Comparison of ENCODE assay signal across 17 cellular contexts in the genomic region with DNA sequence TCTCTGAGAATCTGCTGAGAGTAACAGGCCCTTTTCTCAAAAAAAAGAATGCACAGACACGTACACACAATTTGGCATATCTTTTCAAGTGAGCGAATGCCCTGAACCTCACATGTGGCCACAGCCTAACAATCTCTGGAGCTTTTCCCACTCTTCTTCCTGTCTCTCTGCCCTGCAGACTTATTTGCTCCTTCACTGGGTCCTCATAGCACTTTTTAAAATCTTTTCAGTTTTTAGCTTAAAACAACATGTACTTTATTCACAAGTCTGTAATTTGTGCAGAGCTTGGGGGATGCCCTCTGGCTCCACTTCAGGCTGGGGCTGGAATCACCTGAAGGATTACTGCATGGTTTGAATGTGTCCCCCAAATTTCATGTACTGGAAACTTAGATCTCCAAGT. TPM values are rescaled to one million over a fixed set of nuclear protein-coding genes. Genes with fewer than 3 reads are reported as not detected.
DNase-seq lines count a peak whose midpoint lies in the region; ATAC-seq and TF ChIP-seq lines count a peak whose summit lies in the region.
"Had no signal": no experiment of that assay in that cellular context is flagged by ENCODE, and none has a peak within 500 bp of the region (broad histone marks: within the 10 kb centered on the region; RNA-seq: fewer than 3 reads in every experiment).

No MANE protein-coding gene starts in this region.

- TF ChIP-seq POLR2A in thyroid gland (IDR thresholded peaks at IDR 0.05): no peak

- no peaks in the 10 kb centered on the region for H3K36me3 Mint-ChIP-seq in CD8-positive, alpha-beta T cell

- POLR2A ChIA-PET in CD8-positive, alpha-beta T cell (lab: Charles Lee): no interaction called here

- 85% methylated on average over 2 of the region's 2 CpGs for WGBS in thyroid gland, 2 donors

- 0 out of 2 replicates have a peak, but pooled peaks have one; percentile 6 for TF ChIP-seq CTCF in GM12875 (IDR thresholded peaks at IDR 0.05; ENCODE audit: borderline replicate concordance, insufficient read depth, low read depth, low read length)
- peak; percentile 12 for TF ChIP-seq CTCF in foreskin keratinocyte (conservative IDR thresholded peaks at IDR 0.05)
- no peak for TF ChIP-seq CTCF in thyroid gland (IDR thresholded peaks at IDR 0.05)
- TF ChIP-seq CTCF in CD8-positive, alpha-beta T cell (IDR thresholded peaks at IDR 0.05): no peak

- DNase-seq in foreskin keratinocyte (no peak), DMS53 treated with DMSO at 0.1 percent for 48 hours (lab: John Stamatoyannopoulos, UW; ENCODE audit: unreplicated experiment) (no peak), thyroid gland (no peak)
- no peak for DNase-seq in CD8-positive, alpha-beta T cell
- DNase-seq: CD4-positive, alpha-beta T cell; DMS153; DMS79 treated with DMSO at 0.1 percent for 48 hours; GOT3; H7; KG1 had no signal

- CTCF ChIA-PET in CD8-positive, alpha-beta T cell (lab: Charles Lee): no interaction called here

- H3K4me1 ChIP-seq in BLaER1 (no peaks in the 10 kb centered on the region), foreskin keratinocyte (peaks cover 6% of the 10 kb centered on the region), thyroid gland (no peaks in the 10 kb centered on the region)
- no peaks in the 10 kb centered on the region for H3K4me1 ChIP-seq in CD8-positive, alpha-beta T cell (ENCODE audit: insufficient read depth, low read length)

- no peak overlapping the region for H3K4me3 Mint-ChIP-seq in CD8-positive, alpha-beta T cell
- H3K4me3 Mint-ChIP-seq: B cell; CD4-positive, alpha-beta T cell; IgD-negative memory B cell had no signal

- no peak for ATAC-seq in foreskin keratinocyte
- ATAC-seq in CD8-positive, alpha-beta T cell: no peak
- ATAC-seq: HepG2 had no signal

- H3K27me3 Mint-ChIP-seq in CD8-positive, alpha-beta T cell (ENCODE audit: low read depth): no peaks in the 10 kb centered on the region
- H3K27me3 Mint-ChIP-seq: B cell; CD4-positive, alpha-beta T cell; IgD-negative memory B cell had no signal

- H3K27ac ChIP-seq in BLaER1 (0 out of 2 replicates have a peak overlapping the region, but pooled peaks have one; percentile 14), KOPT-K1 (ENCODE audit: low read depth, low read length, poor library complexity, severe bottlenecking) (peak overlapping the region; percentile 14), foreskin keratinocyte (no peak overlapping the region), thyroid gland (no peak overlapping the region)
- no peak overlapping the region for H3K27ac ChIP-seq in CD8-positive, alpha-beta T cell (ENCODE audit: low read depth, low read length)
- H3K27ac ChIP-seq: C4-2B had no signal

- H3K4me1 Mint-ChIP-seq in CD8-positive, alpha-beta T cell (ENCODE audit: low read depth): no peaks in the 10 kb centered on the region

- no peak overlapping the region for H3K27ac Mint-ChIP-seq in CD8-positive, alpha-beta T cell
- H3K27ac Mint-ChIP-seq: B cell; CD4-positive, alpha-beta T cell had no signal

- no peak overlapping the region for H3K4me2 ChIP-seq in BLaER1

- H3K9ac ChIP-seq in BLaER1: no peak overlapping the region

- H3K9me3 ChIP-seq in BLaER1: peaks cover 45% of the 10 kb centered on the region
- H3K9me3 ChIP-seq in KOPT-K1 (ENCODE audit: insufficient read depth, low read length, poor library complexity, severe bottlenecking): peaks cover 28% of the 10 kb centered on the region
- H3K9me3 ChIP-seq in thyroid gland: no peaks in the 10 kb centered on the region
- H3K9me3 ChIP-seq in CD8-positive, alpha-beta T cell (ENCODE audit: low read length): no peaks in the 10 kb centered on the region

- intact Hi-C loops in thyroid gland (cut with DNase I): no loop called here
- intact Hi-C loops in CD8-positive, alpha-beta T cell (cut with DNase I, micrococcal nuclease): no loop called here

- peaks cover 2% of the 10 kb centered on the region for H3K9me3 Mint-ChIP-seq in CD8-positive, alpha-beta T cell

- no peak overlapping the region for H3K4me3 ChIP-seq in BLaER1
- no peak overlapping the region for H3K4me3 ChIP-seq in GM12875 (ENCODE audit: low read depth, low read length)
- H3K4me3 ChIP-seq in thyroid gland (replicated peaks in 1 of 3): no peak overlapping the region
- H3K4me3 ChIP-seq in CD8-positive, alpha-beta T cell (ENCODE audit: low read depth, low read length): no peak overlapping the region

- no peaks in the 10 kb centered on the region for H4K20me1 ChIP-seq in BLaER1

- H3K36me3 ChIP-seq in BLaER1 (no peaks in the 10 kb centered on the region; the same call in 1 of the 2 replicates), KOPT-K1 (ENCODE audit: insufficient read depth, low read length) (no peaks in the 10 kb centered on the region), thyroid gland (no peaks in the 10 kb centered on the region)
- no peaks in the 10 kb centered on the region for H3K36me3 ChIP-seq in CD8-positive, alpha-beta T cell (ENCODE audit: insufficient read depth, low read length)

- no peaks in the 10 kb centered on the region for H3K27me3 ChIP-seq in BLaER1
- no peaks in the 10 kb centered on the region for H3K27me3 ChIP-seq in foreskin keratinocyte
- no peaks in the 10 kb centered on the region for H3K27me3 ChIP-seq in thyroid gland
- no peaks in the 10 kb centered on the region for H3K27me3 ChIP-seq in CD8-positive, alpha-beta T cell (ENCODE audit: insufficient read depth, low read length)

RNA-seq across cellular contexts. Expression of gene MAP1LC3B2, which starts 9.0 kb away (rescaled TPM):
- total RNA-seq in foreskin keratinocyte (0.54 and 1.1 TPM in 2 replicates), thyroid gland (1 to 10 TPM in 1 of 4 donors, not detected in 3; 1.6 TPM)
- polyA plus RNA-seq in foreskin keratinocyte: 1.9 and 2.3 TPM in 2 replicates
- 1 to 10 TPM in 1 of 2 experiments, under 1 TPM in 1; 0.97 to 1.3 TPM for total RNA-seq in CD8-positive, alpha-beta T cell
- total RNA-seq: H7 had no signal

Comparison
In these comparisons a context has a peak if more than half of its experiments do, and no peak if none do; other contexts are left out.
1. H3K27ac ChIP-seq: peak in BLaER1 (single experiment) and KOPT-K1 (single experiment); none in foreskin keratinocyte (single experiment), thyroid gland (0 of 3) and CD8-positive, alpha-beta T cell (single experiment).
2. CTCF ChIP-seq: peak in GM12875 (single experiment) and foreskin keratinocyte (single experiment); none in thyroid gland (0 of 6) and CD8-positive, alpha-beta T cell (single experiment).